Comparison of ENCODE assay signal across 15 cellular contexts in the genomic region with DNA sequence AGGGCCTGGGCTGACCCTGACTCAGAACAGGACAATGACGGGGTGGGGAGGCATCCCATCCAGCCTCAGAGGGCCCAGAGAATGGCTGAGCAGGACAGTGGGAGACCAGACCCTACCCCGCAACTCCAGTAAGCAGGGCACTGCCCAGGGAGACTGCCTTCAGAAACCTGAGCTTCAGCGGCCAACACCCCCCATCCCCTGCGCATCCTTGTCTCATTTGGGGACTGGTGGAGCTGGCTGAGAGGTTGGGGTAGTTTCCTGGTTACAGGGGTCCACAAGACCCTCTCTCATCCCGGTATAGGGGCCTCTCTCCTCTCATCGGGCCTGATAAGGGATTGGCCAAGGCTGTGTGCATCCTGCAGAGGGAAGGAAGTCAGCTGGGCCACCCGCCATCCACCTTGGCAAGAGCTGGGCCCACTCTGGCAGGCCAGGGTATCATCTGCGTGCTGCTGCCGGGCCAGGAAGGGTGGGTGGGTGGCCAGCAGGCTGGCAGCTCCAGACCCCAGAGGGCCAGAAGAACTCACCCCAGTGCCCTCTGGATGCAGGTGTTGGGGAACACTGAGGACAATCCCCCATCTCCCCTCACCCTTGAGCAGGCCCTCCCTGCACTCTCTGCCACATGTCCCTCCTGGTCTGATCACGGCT.
DNase-seq lines count a peak whose midpoint lies in the region; ATAC-seq and TF ChIP-seq lines count a peak whose summit lies in the region.
"Had no signal": no experiment of that assay in that cellular context is flagged by ENCODE, and none has a peak within 500 bp of the region (broad histone marks: within the 10 kb centered on the region; RNA-seq: fewer than 3 reads in every experiment).

No MANE protein-coding gene starts in this region.

- no peak overlapping the region for H3K56ac ChIP-seq in IMR-90 (ENCODE audit: extremely low read depth, insufficient read depth, low read length)

- ATAC-seq in IMR-90 (ENCODE audit: low read depth) (no peak), HG02870 (IDR thresholded peaks at IDR 0.05; ENCODE audit: unreplicated experiment) (no peak)
- ATAC-seq: PC-3 had no signal

- H4K8ac ChIP-seq in IMR-90 (ENCODE audit: low read depth in 2 of 2, low read length in 2 of 2), result no peak overlapping the region

- H3K27ac ChIP-seq in IMR-90 (ENCODE audit: insufficient read depth, low read length) (no peak overlapping the region), angular gyrus (ENCODE audit: low read depth, low read length) (peak overlapping the region; percentile 62), spleen (no peak overlapping the region)
- H3K27ac ChIP-seq: BLaER1, KMS-11 had no signal

- H3K4me2 ChIP-seq in IMR-90 (ENCODE audit: low read depth, low read length), result no peak overlapping the region
- H3K4me2 ChIP-seq: BLaER1, KMS-11 had no signal

- H2AK9ac ChIP-seq in IMR-90 (replicated peaks; ENCODE audit: low read depth, low read length, poor library complexity), result no peak overlapping the region

- no peak overlapping the region for H2BK120ac ChIP-seq in IMR-90 (ENCODE audit: low read depth, low read length)

- no peak for TF ChIP-seq RAD21 in IMR-90 (IDR thresholded peaks at IDR 0.05; ENCODE audit: low read length)

- no peaks in the 10 kb centered on the region for H3K27me3 ChIP-seq in IMR-90 (ENCODE audit: control insufficient read depth, insufficient read depth, low read length)
- peaks cover 0 to 3% (median 0%) of the 10 kb centered on the region in 7 donors for H3K27me3 ChIP-seq in spleen (replicated peaks in 1 of 7)
- H3K27me3 ChIP-seq: BLaER1 had no signal

- no TSS peak for BruUV-seq in IMR-90 (replicated peaks; lab: Mats Ljungman, UMichigan)

- H3K9me1 ChIP-seq in IMR-90 (ENCODE audit: insufficient read depth, low read length), result no peaks in the 10 kb centered on the region

- no peak overlapping the region for H2BK5ac ChIP-seq in IMR-90 (ENCODE audit: low read depth, low read length, poor library complexity, severe bottlenecking)

- no peak overlapping the region for H3K4me3 Mint-ChIP-seq in glutamatergic neuron (ENCODE audit: unreplicated experiment)
- H3K4me3 Mint-ChIP-seq in activated T-helper 2 cell treated with anti-CD3 and anti-CD28 coated beads, Interferon-gamma antibody, Interleukin-2, Interleukin-4, amounts not matched to agents 10 μg/mL and 5 μg/mL and 100 μg/mL, durations not matched to agents 14 hours and 24 hours and 36 hours (ENCODE audit: low read depth), result no peak overlapping the region
- H3K4me3 Mint-ChIP-seq: CD4-positive, alpha-beta memory T cell had no signal

- TF ChIP-seq POLR2A in IMR-90 (IDR thresholded peaks at IDR 0.05; ENCODE audit: low read depth, low read length), result no peak
- no peak for TF ChIP-seq POLR2A in spleen (IDR thresholded peaks at IDR 0.05)

- H2AK5ac ChIP-seq in IMR-90 (ENCODE audit: low read depth, low read length), result no peak overlapping the region

- peaks cover 17% of the 10 kb centered on the region for H3K4me1 Mint-ChIP-seq in glutamatergic neuron (ENCODE audit: low read depth, unreplicated experiment)
- H3K4me1 Mint-ChIP-seq in activated T-helper 2 cell treated with anti-CD3 and anti-CD28 coated beads, Interferon-gamma antibody, Interleukin-2, Interleukin-4, amounts not matched to agents 10 μg/mL and 5 μg/mL and 100 μg/mL, durations not matched to agents 14 hours and 24 hours and 36 hours (ENCODE audit: low read depth), result no peaks in the 10 kb centered on the region
- H3K4me1 Mint-ChIP-seq: CD4-positive, alpha-beta memory T cell had no signal

- TF ChIP-seq CTCF in IMR-90 (conservative IDR thresholded peaks at IDR 0.05; ENCODE audit: low read depth, low read length), result no peak
- no peak for TF ChIP-seq CTCF in glutamatergic neuron (IDR thresholded peaks at IDR 0.05; ENCODE audit: partially characterized antibody, unreplicated experiment)
- TF ChIP-seq CTCF in spleen (IDR thresholded peaks at IDR 0.05 in 8 of 11, conservative IDR thresholded peaks at IDR 0.05 in 3 of 11), result no peak

- H2BK20ac ChIP-seq in IMR-90 (ENCODE audit: low read depth, low read length), result no peak overlapping the region

- no peaks in the 10 kb centered on the region for H3K36me3 Mint-ChIP-seq in glutamatergic neuron (ENCODE audit: unreplicated experiment)
- no peaks in the 10 kb centered on the region for H3K36me3 Mint-ChIP-seq in activated T-helper 2 cell treated with anti-CD3 and anti-CD28 coated beads, Interferon-gamma antibody, Interleukin-2, Interleukin-4, amounts not matched to agents 10 μg/mL and 5 μg/mL and 100 μg/mL, durations not matched to agents 14 hours and 24 hours and 36 hours (ENCODE audit: low read depth)

- no peaks in the 10 kb centered on the region; the same call in 1 of the 2 replicates for H3K36me3 ChIP-seq in IMR-90 (ENCODE audit: control insufficient read depth, insufficient read depth, low read length)
- H3K36me3 ChIP-seq in spleen, result peaks cover 0 to 58% (median 9%) of the 10 kb centered on the region in 6 donors
- H3K36me3 ChIP-seq: BLaER1 had no signal

- H4K5ac ChIP-seq in IMR-90 (ENCODE audit: low read depth, low read length), result no peak overlapping the region

- in situ Hi-C loops in IMR-90 (cut with MboI; ENCODE audit: low sequenced_read_pairs), result no loop called here

- H3K27ac Mint-ChIP-seq in glutamatergic neuron (ENCODE audit: unreplicated experiment), result no peak overlapping the region
- no peak overlapping the region for H3K27ac Mint-ChIP-seq in activated T-helper 2 cell treated with anti-CD3 and anti-CD28 coated beads, Interferon-gamma antibody, Interleukin-2, Interleukin-4, amounts not matched to agents 10 μg/mL and 5 μg/mL and 100 μg/mL, durations not matched to agents 14 hours and 24 hours and 36 hours
- H3K27ac Mint-ChIP-seq: CD4-positive, alpha-beta memory T cell had no signal

- H3K18ac ChIP-seq in IMR-90 (ENCODE audit: low read depth, low read length), result no peak overlapping the region

- dilution Hi-C loops in IMR-90 (cut with HindIII; ENCODE audit: low sequenced_read_pairs, unreplicated experiment), result no loop called here

- POLR2A ChIA-PET in IMR-90 (lab: Charles Lee; ENCODE audit: unreplicated experiment), result no interaction called here

- H3K4ac ChIP-seq in IMR-90 (ENCODE audit: low read depth, low read length), result no peak overlapping the region

- no peak overlapping the region for H3K14ac ChIP-seq in IMR-90 (replicated peaks; ENCODE audit: low read depth, low read length)

- no CpG with 5 or more reads among the region's 10 CpGs for WGBS in IMR-90 (ENCODE audit: extremely low coverage in 2 of 2, insufficient read length in 1 of 2), 2 experiments
- 64 to 81% (median 73%) methylated on average over 9 to 10 of the region's 10 CpGs for WGBS in spleen, 5 donors

- CTCF ChIA-PET in IMR-90 (lab: Yijun Ruan, JAX), result interaction anchor here (0.5 to 1.5 kb wide), 5 partner anchors 9 to 289 kb away, joined by 3 to 8 read pairs (median 4); no protein-coding TSS in a partner anchor

- no peak for DNase-seq in IMR-90
- DNase-seq in glutamatergic neuron, result peak; percentile 10
- peak; percentile 54 for DNase-seq in spleen
- no peak for DNase-seq in activated T-helper 2 cell treated with anti-CD3 and anti-CD28 coated beads, Interferon-gamma antibody, Interleukin-2, Interleukin-4, amounts not matched to agents 10 μg/mL and 5 μg/mL and 100 μg/mL, durations not matched to agents 14 hours and 24 hours and 36 hours (ENCODE audit: low spot score)
- DNase-seq in stimulated activated CD4-positive, alpha-beta T cell treated with anti-CD3 and anti-CD28 coated beads, Interleukin-15, amount 100 ng/mL, for 24 hours, result no peak
- DNase-seq: Calu3; CD4-positive, alpha-beta memory T cell; MV-4-11; NCI-H187; NCI-H510A treated with DMSO at 0.1 percent for 48 hours; PC-3 had no signal

- H3K4me3 ChIP-seq in IMR-90 (ENCODE audit: insufficient read depth, low read depth, low read length) (no peak overlapping the region), spleen (no peak overlapping the region)
- H3K4me3 ChIP-seq: BLaER1 had no signal

- H3K9me3 Mint-ChIP-seq in glutamatergic neuron (ENCODE audit: unreplicated experiment), result peaks cover 2% of the 10 kb centered on the region
- no peaks in the 10 kb centered on the region for H3K9me3 Mint-ChIP-seq in activated T-helper 2 cell treated with anti-CD3 and anti-CD28 coated beads, Interferon-gamma antibody, Interleukin-2, Interleukin-4, amounts not matched to agents 10 μg/mL and 5 μg/mL and 100 μg/mL, durations not matched to agents 14 hours and 24 hours and 36 hours
- H3K9me3 Mint-ChIP-seq: CD4-positive, alpha-beta memory T cell had no signal

- no peaks in the 10 kb centered on the region; the same call in 1 of the 2 replicates for H4K20me1 ChIP-seq in IMR-90 (ENCODE audit: insufficient read depth, low read length)
- H4K20me1 ChIP-seq: BLaER1 had no signal

- no peaks in the 10 kb centered on the region for H3K4me1 ChIP-seq in IMR-90 (ENCODE audit: control insufficient read depth, insufficient read depth, low read length)
- H3K4me1 ChIP-seq in spleen, result no peaks in the 10 kb centered on the region

- H4K91ac ChIP-seq in IMR-90 (ENCODE audit: insufficient read depth, low read depth, low read length), result no peak overlapping the region

- no peak overlapping the region for H3K23ac ChIP-seq in IMR-90 (ENCODE audit: low read depth, low read length)

- intact Hi-C loops in IMR-90 (cut with micrococcal nuclease) (loop anchor here (10.0 kb wide), 1 partner anchor 144 kb away; no protein-coding TSS in a partner anchor), spleen (cut with DNase I; ENCODE audit: low total_unique reads) (no loop called here)
- intact Hi-C loops in activated T-helper 2 cell treated with anti-CD3 and anti-CD28 coated beads, Interferon-gamma antibody, Interleukin-2, Interleukin-4, amounts not matched to agents 10 μg/mL and 5 μg/mL and 100 μg/mL, durations not matched to agents 14 hours and 24 hours and 36 hours (cut with micrococcal nuclease), result no loop called here

- H3K9me3 ChIP-seq in IMR-90 (ENCODE audit: control insufficient read depth, insufficient read depth, low read length), result no peaks in the 10 kb centered on the region
- H3K9me3 ChIP-seq in spleen, result no peaks in the 10 kb centered on the region
- H3K9me3 ChIP-seq: BLaER1 had no signal

- H3K9ac ChIP-seq in IMR-90 (ENCODE audit: low read depth, low read length), result no peak overlapping the region
- H3K9ac ChIP-seq: BLaER1, KMS-11 had no signal

- no peak overlapping the region for H2BK15ac ChIP-seq in IMR-90 (ENCODE audit: low read depth, low read length)

- no peaks in the 10 kb centered on the region for H3K79me1 ChIP-seq in IMR-90 (ENCODE audit: low read depth in 1 of 2, low read length in 2 of 2)

- peaks cover 4% of the 10 kb centered on the region for H3K27me3 Mint-ChIP-seq in glutamatergic neuron (ENCODE audit: unreplicated experiment)
- no peaks in the 10 kb centered on the region for H3K27me3 Mint-ChIP-seq in activated T-helper 2 cell treated with anti-CD3 and anti-CD28 coated beads, Interferon-gamma antibody, Interleukin-2, Interleukin-4, amounts not matched to agents 10 μg/mL and 5 μg/mL and 100 μg/mL, durations not matched to agents 14 hours and 24 hours and 36 hours (ENCODE audit: low read depth)
- H3K27me3 Mint-ChIP-seq: CD4-positive, alpha-beta memory T cell had no signal

- H2AFZ ChIP-seq in IMR-90 (replicated peaks; ENCODE audit: low read length, poor library complexity), result peak overlapping the region; percentile 44

TF ChIP-seq in IMR-90, 13 proteins besides CTCF, POLR2A, EP300 and RAD21 (continues in another document):
- TF ChIP-seq RCOR1 (IDR thresholded peaks at IDR 0.05; ENCODE audit: insufficient replicate concordance, low read length) (no peak), NFE2L2 (IDR thresholded peaks at IDR 0.05; ENCODE audit: low read depth, low read length) (no peak), MAFK (IDR thresholded peaks at IDR 0.05; ENCODE audit: low read depth, low read length) (no peak)

Comparison
In these comparisons a context has a peak if more than half of its experiments do, and no peak if none do; other contexts are left out.
1. DNase-seq: peak in glutamatergic neuron (single experiment) and spleen (single experiment); none in IMR-90 (single experiment), activated T-helper 2 cell treated with anti-CD3 and anti-CD28 coated beads, Interferon-gamma antibody, Interleukin-2, Interleukin-4, amounts not matched to agents 10 μg/mL and 5 μg/mL and 100 μg/mL, durations not matched to agents 14 hours and 24 hours and 36 hours (single experiment) and stimulated activated CD4-positive, alpha-beta T cell treated with anti-CD3 and anti-CD28 coated beads, Interleukin-15, amount 100 ng/mL, for 24 hours (single experiment).